24 cellular contexts compared by ENCODE assay signal in genomic region chr22:19745155-19746133, GRCh38. TPM values are rescaled to one million over a fixed set of nuclear protein-coding genes. Genes with fewer than 3 reads are reported as not detected.
DNase-seq lines count a peak whose midpoint lies in the region; ATAC-seq, FAIRE-seq and TF ChIP-seq lines count a peak whose summit lies in the region.
"Had no signal": no experiment of that assay in that cellular context is flagged by ENCODE, and none has a peak within 500 bp of the region (broad histone marks: within the 10 kb centered on the region; RNA-seq: fewer than 3 reads in every experiment).

No MANE protein-coding gene starts in this region.

- H3K27me3 Mint-ChIP-seq in chondrocyte (ENCODE audit: low read depth) = no peaks in the 10 kb centered on the region

- H3K36me3 ChIP-seq in keratinocyte (ENCODE audit: control insufficient read depth in 2 of 2, extremely low read depth in 1 of 2, insufficient read depth in 2 of 2, low read length in 2 of 2) (no peaks in the 10 kb centered on the region), mucosa of descending colon (ENCODE audit: low read depth) (no peaks in the 10 kb centered on the region)
- H3K36me3 ChIP-seq: cardiac muscle cell had no signal

- no peak for TF ChIP-seq CTCF in keratinocyte (optimal IDR thresholded peaks at IDR 0.05 in 1 of 3, IDR thresholded peaks at IDR 0.05 in 1 of 3, conservative IDR thresholded peaks at IDR 0.05 in 1 of 3; ENCODE audit: extremely low read depth in 1 of 3, insufficient read depth in 2 of 3, low read length in 3 of 3)
- TF ChIP-seq CTCF in mucosa of descending colon (IDR thresholded peaks at IDR 0.05) = no peak
- TF ChIP-seq CTCF in chondrocyte (IDR thresholded peaks at IDR 0.05) = no peak
- no peak for TF ChIP-seq CTCF in GM10248 (IDR thresholded peaks at IDR 0.05; ENCODE audit: control extremely low read depth, extremely low read depth, low read depth, missing control alignments)

- no peaks in the 10 kb centered on the region for H3K9me3 Mint-ChIP-seq in chondrocyte (ENCODE audit: low read depth)
- H3K9me3 Mint-ChIP-seq: immature natural killer cell had no signal

- H3K4me1 Mint-ChIP-seq in chondrocyte (ENCODE audit: low read depth) = peaks cover 3% of the 10 kb centered on the region
- H3K4me1 Mint-ChIP-seq: immature natural killer cell had no signal

- POLR2A ChIA-PET in GM10248 (lab: Yijun Ruan, JAX) = no interaction called here

- H3K4me3 ChIP-seq in keratinocyte (ENCODE audit: control insufficient read depth in 2 of 3, extremely low read depth in 1 of 3, insufficient read depth in 2 of 3, low read depth in 1 of 3, low read length in 3 of 3) (no peak overlapping the region), mucosa of descending colon (no peak overlapping the region)
- H3K4me3 ChIP-seq: cardiac muscle cell, hepatocyte had no signal

- no peaks in the 10 kb centered on the region for H4K20me1 ChIP-seq in keratinocyte (ENCODE audit: control insufficient read depth, extremely low read depth, insufficient read depth, low read length)

- H3K9me3 ChIP-seq in keratinocyte (ENCODE audit: control insufficient read depth, low read depth, low read length) (no peaks in the 10 kb centered on the region), mucosa of descending colon (no peaks in the 10 kb centered on the region)

- no peaks in the 10 kb centered on the region for H3K79me2 ChIP-seq in keratinocyte (ENCODE audit: control insufficient read depth, insufficient read depth, low read length)
- H3K79me2 ChIP-seq: hepatocyte had no signal

- H3K4me2 ChIP-seq in keratinocyte (ENCODE audit: control insufficient read depth, extremely low read depth, insufficient read depth, low read depth, low read length) = no peak overlapping the region
- H3K4me2 ChIP-seq: hepatocyte had no signal

- CTCF ChIA-PET in GM10248 (lab: Yijun Ruan, JAX) = interaction anchor here (0.7 to 3.5 kb wide), 4 partner anchors 8 to 158 kb away, joined by 3 to 14 read pairs (median 3); no protein-coding TSS in a partner anchor

- DNase-seq in HT1080 (ENCODE audit: low read depth) (peak; percentile 17), cerebellum (ENCODE audit: low spot score) (peak; percentile 25), keratinocyte (ENCODE audit: low read depth, low spot score) (no peak), urothelium cell line (ENCODE audit: low spot score) (peak; percentile 50), mucosa of descending colon (no peak), chondrocyte (ENCODE audit: low spot score) (no peak), GM10248 (ENCODE audit: extremely low spot score) (no peak)
- DNase-seq: activated CD4-positive, alpha-beta T cell treated with anti-CD3 and anti-CD28 coated beads for 1 hour; activated CD8-positive, alpha-beta T cell treated with anti-CD3 and anti-CD28 coated beads, Interleukin-2, amount 10 ng/mL, durations not matched to agents 7 days and 5 days; activated T-cell treated with anti-CD3 and anti-CD28 coated beads, Interleukin-2, amount 50 U/mL, for 1 hour; amniotic stem cell; immature natural killer cell; MM.1S; NCI-H1417 treated with DMSO at 0.1 percent for 48 hours; NCI-H510A treated with DMSO at 0.1 percent for 48 hours; stimulated activated CD4-positive, alpha-beta T cell treated with anti-CD3 and anti-CD28 coated beads, Interleukin-4, amount 100 ng/mL, for 24 hours; stimulated activated naive CD8-positive, alpha-beta T cell treated with anti-CD3 and anti-CD28 coated beads, Interleukin-15, Interleukin-2, amounts not matched to agents 100 U/mL and 50 U/mL, for 24 hours had no signal

- ATAC-seq in mucosa of descending colon = no peak
- ATAC-seq: activated CD8-positive, alpha-beta T cell treated with anti-CD3 and anti-CD28 coated beads, Interleukin-2, amount 10 ng/mL, durations not matched to agents 7 days and 5 days; stimulated activated naive CD8-positive, alpha-beta T cell treated with anti-CD3 and anti-CD28 coated beads, Interleukin-15, Interleukin-2, amounts not matched to agents 100 U/mL and 50 U/mL, for 24 hours had no signal

- dilution Hi-C loops in keratinocyte (cut with MboI; ENCODE audit: extremely low pct_ligation_motif_present, low sequenced_read_pairs) = no loop called here

- no peak overlapping the region for H3K27ac Mint-ChIP-seq in chondrocyte (ENCODE audit: unreplicated experiment)
- H3K27ac Mint-ChIP-seq: activated CD8-positive, alpha-beta T cell treated with anti-CD3 and anti-CD28 coated beads, Interleukin-2, amount 10 ng/mL, durations not matched to agents 7 days and 5 days; immature natural killer cell; progenitor cell of endocrine pancreas had no signal

- intact Hi-C loops in mucosa of descending colon (cut with DNase I, micrococcal nuclease) = no loop called here

- FAIRE-seq in keratinocyte (lab: Jason Lieb, UNC) (no peak), urothelium cell line (lab: Jason Lieb, UNC) (peak; percentile 63)
- FAIRE-seq: GM12891 had no signal

- H3K4me1 ChIP-seq in keratinocyte (ENCODE audit: control insufficient read depth, extremely low read depth, insufficient read depth, low read length) (no peaks in the 10 kb centered on the region), mucosa of descending colon (ENCODE audit: low read depth) (no peaks in the 10 kb centered on the region)

- peak overlapping the region; percentile 15 for H2AFZ ChIP-seq in keratinocyte (ENCODE audit: control insufficient read depth, low read length)
- H2AFZ ChIP-seq: hepatocyte had no signal

- H3K9ac ChIP-seq in keratinocyte (ENCODE audit: control insufficient read depth, extremely low read depth, insufficient read depth, low read length) = no peak overlapping the region

- no peaks in the 10 kb centered on the region for H3K9me1 ChIP-seq in keratinocyte (ENCODE audit: control insufficient read depth, extremely low read depth, insufficient read depth, low read length)

- H3K27ac ChIP-seq in keratinocyte (ENCODE audit: control insufficient read depth, insufficient read depth, low read length) = no peak overlapping the region
- H3K27ac ChIP-seq: cardiac muscle cell, hepatocyte, HL-60 had no signal

- H3K4me3 Mint-ChIP-seq in chondrocyte (ENCODE audit: unreplicated experiment) = no peak overlapping the region
- H3K4me3 Mint-ChIP-seq: activated CD8-positive, alpha-beta T cell treated with anti-CD3 and anti-CD28 coated beads, Interleukin-2, amount 10 ng/mL, durations not matched to agents 7 days and 5 days; immature natural killer cell had no signal

- no peaks in the 10 kb centered on the region for H3K27me3 ChIP-seq in keratinocyte (ENCODE audit: control insufficient read depth, extremely low read depth, insufficient read depth, low read length)
- H3K27me3 ChIP-seq: cardiac muscle cell had no signal

- H3K36me3 Mint-ChIP-seq in chondrocyte (ENCODE audit: low read depth) = no peaks in the 10 kb centered on the region
- H3K36me3 Mint-ChIP-seq: immature natural killer cell had no signal

RNA-seq across cellular contexts. Expression of gene TBX1, which starts 15.1 kb away (rescaled TPM):
- total RNA-seq in HT1080 (2014; rRNA removed; shearing (Covaris generic)) = 0.14 and 0.17 TPM in 2 replicates
- 0.71 and 0.72 TPM in 2 replicates for polyA plus RNA-seq in HT1080 (2015; cell fraction: cytosol; rRNA removed)
- 0.42 and 0.82 TPM in 2 replicates for polyA plus RNA-seq in HT1080 (2015; cell fraction: nucleus; rRNA removed)
- total RNA-seq in cerebellum (0.64 TPM), mucosa of descending colon (1 to 10 TPM in 2 of 3 donors, under 1 TPM in 1; 0.90 to 4.1 (median 2.9) TPM), chondrocyte (0.28 to 20.8 TPM in 2 of 3 replicates, not detected in the other)
- 0.10 TPM in 1 of 3 replicates, not detected in the others for polyA plus RNA-seq in keratinocyte
- polyA plus RNA-seq in keratinocyte (2011; ENCODE audit: low read depth) = 0.17 TPM
- polyA plus RNA-seq in keratinocyte (2011; cell fraction: cytosol; rRNA removed) = not detected in 2 replicates
- polyA plus RNA-seq in keratinocyte (2011; cell fraction: nucleus; rRNA removed) = 0.19 TPM in 1 of 2 replicates, not detected in the other
- 0.18 and 0.30 TPM in 2 replicates for polyA plus RNA-seq in keratinocyte (2012; ENCODE audit: low replicate concordance)
- polyA minus RNA-seq in keratinocyte = not detected in 3 replicates
- not detected for polyA minus RNA-seq in keratinocyte (2011; cell fraction: cytosol; rRNA and poly(A)+ RNA removed)
- polyA minus RNA-seq in keratinocyte (2011; cell fraction: nucleus; rRNA and poly(A)+ RNA removed) = not detected in 2 replicates
- total RNA-seq: epithelial cell of proximal tubule, hepatocyte, mononuclear cell had no signal

RNA-seq across cellular contexts. Expression of gene GP1BB, which starts 22.1 kb away (rescaled TPM):
- total RNA-seq in HT1080 (2014; rRNA removed; shearing (Covaris generic)) = not detected in 2 replicates
- polyA plus RNA-seq in HT1080 (2015; cell fraction: cytosol; rRNA removed) = 1.8 TPM in 1 of 2 replicates, not detected in the other
- 1.2 and 3.5 TPM in 2 replicates for polyA plus RNA-seq in HT1080 (2015; cell fraction: nucleus; rRNA removed)
- total RNA-seq in cerebellum (13.7 TPM), mucosa of descending colon (1 to 10 TPM in 1 of 3 donors, under 1 TPM in 2; 0.34 to 1.5 (median 0.41) TPM), chondrocyte (36.4 to 63.4 TPM (median 56.0 TPM) in 3 replicates)
- 0.05 to 0.23 TPM in 2 of 3 replicates, not detected in the other for polyA plus RNA-seq in keratinocyte
- polyA plus RNA-seq in keratinocyte (2011; ENCODE audit: low read depth) = not detected
- 0.07 and 0.30 TPM in 2 replicates for polyA plus RNA-seq in keratinocyte (2011; cell fraction: cytosol; rRNA removed)
- 0.18 and 0.32 TPM in 2 replicates for polyA plus RNA-seq in keratinocyte (2011; cell fraction: nucleus; rRNA removed)
- polyA plus RNA-seq in keratinocyte (2012; ENCODE audit: low replicate concordance) = 0.39 and 1.4 TPM in 2 replicates
- polyA minus RNA-seq in keratinocyte = 0.20 TPM in 1 of 3 replicates, not detected in the others
- not detected for polyA minus RNA-seq in keratinocyte (2011; cell fraction: cytosol; rRNA and poly(A)+ RNA removed)
- 0.42 and 1.2 TPM in 2 replicates for polyA minus RNA-seq in keratinocyte (2011; cell fraction: nucleus; rRNA and poly(A)+ RNA removed)
- total RNA-seq: activated CD8-positive, alpha-beta T cell treated with anti-CD3 and anti-CD28 coated beads, Interleukin-2, amount 10 ng/mL, durations not matched to agents 7 days and 5 days had no signal

RNA-seq across cellular contexts. Expression of gene SEPTIN5, which starts 31.1 kb away (rescaled TPM):
- 2.3 and 2.8 TPM in 2 replicates for total RNA-seq in HT1080 (2014; rRNA removed; shearing (Covaris generic))
- polyA plus RNA-seq in HT1080 (2015; cell fraction: cytosol; rRNA removed) = 3.9 and 12.2 TPM in 2 replicates
- 14.3 and 15.1 TPM in 2 replicates for polyA plus RNA-seq in HT1080 (2015; cell fraction: nucleus; rRNA removed)
- 111 TPM for total RNA-seq in cerebellum
- 2.2 to 4.9 TPM (median 4.2 TPM) in 3 replicates for polyA plus RNA-seq in keratinocyte
- 15.1 TPM for polyA plus RNA-seq in keratinocyte (2011; ENCODE audit: low read depth)
- polyA plus RNA-seq in keratinocyte (2011; cell fraction: cytosol; rRNA removed) = 2.2 and 4.4 TPM in 2 replicates
- polyA plus RNA-seq in keratinocyte (2011; cell fraction: nucleus; rRNA removed) = 10.1 and 11.5 TPM in 2 replicates
- polyA plus RNA-seq in keratinocyte (2012; ENCODE audit: low replicate concordance) = 6.8 and 10.4 TPM in 2 replicates
- 2.3 to 8.8 TPM (median 8.6 TPM) in 3 replicates for polyA minus RNA-seq in keratinocyte
- 6.9 TPM for polyA minus RNA-seq in keratinocyte (2011; cell fraction: cytosol; rRNA and poly(A)+ RNA removed)
- polyA minus RNA-seq in keratinocyte (2011; cell fraction: nucleus; rRNA and poly(A)+ RNA removed) = 3.2 and 8.7 TPM in 2 replicates
- 10 to 100 TPM in 1 of 3 donors, 1 to 10 TPM in 2; 1.2 to 17.8 (median 2.7) TPM for total RNA-seq in mucosa of descending colon
- 113 to 214 TPM (median 197 TPM) in 3 replicates for total RNA-seq in chondrocyte

Comparison
In these comparisons a context has a peak if more than half of its experiments do, and no peak if none do; other contexts are left out.
1. DNase-seq: peak in HT1080 (single experiment), cerebellum (single experiment) and urothelium cell line (single experiment); none in keratinocyte (single experiment), mucosa of descending colon (0 of 3), chondrocyte (single experiment) and GM10248 (single experiment).